ENCODE assay signal across 8 cellular contexts in the genomic region with DNA sequence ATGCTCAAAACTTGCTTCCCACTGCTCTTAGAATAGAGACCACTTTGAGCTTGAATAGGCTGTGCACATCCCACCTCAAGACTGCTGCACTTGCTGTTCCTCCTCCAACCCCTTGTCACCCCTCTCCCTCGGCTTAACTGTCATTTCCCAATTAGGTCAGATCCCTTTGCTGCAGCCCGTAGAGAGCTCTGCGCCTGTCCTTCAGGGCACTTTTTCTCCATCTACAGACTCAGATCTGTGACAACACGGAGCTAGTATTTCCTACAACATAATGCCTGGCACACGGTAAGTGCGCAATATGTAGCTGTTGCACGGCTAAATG.
DNase-seq lines count a peak whose midpoint lies in the region; ATAC-seq and TF ChIP-seq lines count a peak whose summit lies in the region.

No MANE protein-coding gene starts in this region.

- peak overlapping the region; percentile 98 for H3K4me2 ChIP-seq in DND-41 (ENCODE audit: insufficient read depth, low read length)

- H3K9me3 Mint-ChIP-seq in nephron: no peaks in the 10 kb centered on the region

- no peaks in the 10 kb centered on the region for H3K79me2 ChIP-seq in DND-41 (ENCODE audit: insufficient read depth, low read length)

- H3K27ac Mint-ChIP-seq in nephron: peak overlapping the region in 1 of 3 experiments; percentile 0

- no peak for DNase-seq in DND-41
- DNase-seq in NCI-H524 (lab: John Stamatoyannopoulos, UW): peak; percentile 73 to 85
- no peak for DNase-seq in effector memory CD4-positive, alpha-beta T cell
- no peak for DNase-seq in cortex of kidney (lab: John Stamatoyannopoulos, UW)
- DNase-seq in activated effector memory CD4-positive, alpha-beta T cell treated with anti-CD3 and anti-CD28 coated beads, Interleukin-2, amount 50 U/mL, for 16 hours: no peak

- no peak overlapping the region for H3K27ac ChIP-seq in DND-41 (ENCODE audit: low read length)
- H3K27ac ChIP-seq in effector memory CD4-positive, alpha-beta T cell (ENCODE audit: insufficient read depth, low read length, poor library complexity, severe bottlenecking): no peak overlapping the region

- H3K4me1 Mint-ChIP-seq in nephron: peaks cover 21% of the 10 kb centered on the region

- no peaks in the 10 kb centered on the region for H3K9me3 ChIP-seq in DND-41 (ENCODE audit: insufficient read depth, low read length, severe bottlenecking)
- no peaks in the 10 kb centered on the region for H3K9me3 ChIP-seq in effector memory CD4-positive, alpha-beta T cell (ENCODE audit: control insufficient read depth, low read length)

- H3K27me3 Mint-ChIP-seq in nephron (ENCODE audit: low read depth): peaks cover 20% of the 10 kb centered on the region

- H3K36me3 ChIP-seq in DND-41 (ENCODE audit: insufficient read depth, low read length): no peaks in the 10 kb centered on the region
- H3K36me3 ChIP-seq in effector memory CD4-positive, alpha-beta T cell (ENCODE audit: control insufficient read depth, insufficient read depth, low read length): no peaks in the 10 kb centered on the region

- peak overlapping the region; percentile 78 to 86 (median 78) for H3K4me3 Mint-ChIP-seq in nephron

- H2AFZ ChIP-seq in DND-41 (ENCODE audit: low read depth, low read length): peak overlapping the region; percentile 94

- no peaks in the 10 kb centered on the region for H3K36me3 Mint-ChIP-seq in nephron (ENCODE audit: low read depth)

- H4K20me1 ChIP-seq in DND-41 (ENCODE audit: insufficient read depth, low read length): no peaks in the 10 kb centered on the region

- H3K4me1 ChIP-seq in DND-41 (ENCODE audit: insufficient read depth, low read length): peaks cover 21% of the 10 kb centered on the region
- peaks cover 10% of the 10 kb centered on the region for H3K4me1 ChIP-seq in effector memory CD4-positive, alpha-beta T cell (ENCODE audit: control insufficient read depth, insufficient read depth, low read length, poor library complexity, severe bottlenecking)

- peak; percentile 37; the same call in 2 of the 3 replicates for ATAC-seq in DND-41 (ENCODE audit: insufficient read depth, low read depth)
- ATAC-seq in GM21576 (IDR thresholded peaks at IDR 0.05; ENCODE audit: unreplicated experiment): peak; percentile 15
- ATAC-seq in HG03469 (IDR thresholded peaks at IDR 0.05; ENCODE audit: unreplicated experiment): no peak

- H3K27me3 ChIP-seq in DND-41 (ENCODE audit: insufficient read depth, low read length, poor library complexity): no peaks in the 10 kb centered on the region
- H3K27me3 ChIP-seq in effector memory CD4-positive, alpha-beta T cell (replicated peaks; ENCODE audit: control insufficient read depth, insufficient read depth, low read length, poor library complexity, severe bottlenecking): no peaks in the 10 kb centered on the region

- H3K9ac ChIP-seq in DND-41 (ENCODE audit: low read depth, low read length): peak overlapping the region; percentile 49

- TF ChIP-seq CTCF in DND-41 (IDR thresholded peaks at IDR 0.05; ENCODE audit: borderline replicate concordance, extremely low read depth, low read length, poor library complexity, severe bottlenecking): no peak
- TF ChIP-seq CTCF in nephron (IDR thresholded peaks at IDR 0.05; ENCODE audit: unreplicated experiment in 3 of 3): no peak

- H3K4me3 ChIP-seq in DND-41 (ENCODE audit: low read depth in 1 of 2, low read length in 2 of 2): peak overlapping the region; percentile 29 to 74; a peak in 3 of 4 replicates
- H3K4me3 ChIP-seq in effector memory CD4-positive, alpha-beta T cell (ENCODE audit: insufficient read depth, low read depth, low read length, poor library complexity, severe bottlenecking): peak overlapping the region; percentile 27

Comparison
In these comparisons a context has a peak if more than half of its experiments do, and no peak if none do; other contexts are left out.
1. DNase-seq: peak in NCI-H524 (2 of 2); none in DND-41 (single experiment), effector memory CD4-positive, alpha-beta T cell (0 of 3), cortex of kidney (single experiment) and activated effector memory CD4-positive, alpha-beta T cell treated with anti-CD3 and anti-CD28 coated beads, Interleukin-2, amount 50 U/mL, for 16 hours (single experiment).